In genomic region chr17:32443827-32444300, GRCh38 we compare ENCODE assay signal across 8 cellular contexts. TPM values are rescaled to one million over a fixed set of nuclear protein-coding genes. Genes with fewer than 3 reads are reported as not detected.
DNase-seq lines count a peak whose midpoint lies in the region; ATAC-seq and TF ChIP-seq lines count a peak whose summit lies in the region.

No MANE protein-coding gene starts in this region.

- no peaks in the 10 kb centered on the region for H3K9me3 Mint-ChIP-seq in CD4-positive, alpha-beta T cell
- H3K9me3 Mint-ChIP-seq in neural progenitor cell: peaks cover 8% of the 10 kb centered on the region

- peaks cover 25% of the 10 kb centered on the region for H4K20me1 ChIP-seq in neural progenitor cell (ENCODE audit: low read depth)

- peak overlapping the region; percentile 67 for H3K4me2 ChIP-seq in neural progenitor cell

- H3F3A ChIP-seq in neural progenitor cell (ENCODE audit: low read depth): no peaks in the 10 kb centered on the region

- H3K4me1 Mint-ChIP-seq in CD4-positive, alpha-beta T cell (ENCODE audit: low read depth): peaks cover 39% of the 10 kb centered on the region
- peaks cover 22% of the 10 kb centered on the region for H3K4me1 Mint-ChIP-seq in neural progenitor cell

- 34 to 36% methylated on average over 29 of the region's 29 CpGs for WGBS in ectodermal cell, 2 experiments

- DNase-seq in CD4-positive, alpha-beta T cell: no peak
- DNase-seq in Jurkat, Clone E6-1 (ENCODE audit: low read depth, low spot score): no peak
- no peak for DNase-seq in neural progenitor cell (ENCODE audit: low spot score)
- no peak for DNase-seq in stimulated activated CD4-positive, alpha-beta T cell treated with anti-CD3 and anti-CD28 coated beads, Interleukin-2, amount 100 ng/mL, for 48 hours
- DNase-seq in EL: no peak

- POLR2A ChIA-PET in CD4-positive, alpha-beta T cell (lab: Charles Lee): interaction anchor here (0.6 to 2.2 kb wide), 9 partner anchors 9 to 433 kb away, joined by 3 to 21 read pairs (median 6); partner anchors contain the start of genes CDK5R1 and MYO1D

- H3K36me3 Mint-ChIP-seq in CD4-positive, alpha-beta T cell (ENCODE audit: low read depth): peaks cover 38% of the 10 kb centered on the region
- peaks cover 10% of the 10 kb centered on the region for H3K36me3 Mint-ChIP-seq in neural progenitor cell

- intact Hi-C loops in CD4-positive, alpha-beta T cell (cut with DNase I, micrococcal nuclease): loop anchor here (1.0 to 10.0 kb wide), 3 partner anchors 92 to 509 kb away; partner anchors contain the start of genes ZNF207 (in 2 of the 2) and SUZ12 (in 1 of the 2)

- peak overlapping the region; percentile 18 for H3K27ac Mint-ChIP-seq in CD4-positive, alpha-beta T cell
- H3K27ac Mint-ChIP-seq in neural progenitor cell: no peak overlapping the region

- no peak overlapping the region for H3K27ac ChIP-seq in CD4-positive, alpha-beta T cell (ENCODE audit: low read depth, low read length)
- H3K27ac ChIP-seq in ectodermal cell (ENCODE audit: insufficient read depth, low read depth, low read length, poor library complexity, severe bottlenecking) (no peak overlapping the region), neural progenitor cell (no peak overlapping the region)

- peaks cover 45% of the 10 kb centered on the region for H3K79me2 ChIP-seq in neural progenitor cell (ENCODE audit: low read depth)

- CTCF ChIA-PET in CD4-positive, alpha-beta T cell (lab: Charles Lee): interaction anchor here (0.6 to 3.1 kb wide), 23 partner anchors 9 to 543 kb away, joined by 3 to 37 read pairs (median 4); partner anchors contain the start of genes CDK5R1, MYO1D, RHOT1 and UTP6

- H3K4me1 ChIP-seq in ectodermal cell (ENCODE audit: control insufficient read depth, insufficient read depth, low read length): peaks cover 14% of the 10 kb centered on the region
- H3K4me1 ChIP-seq in neural progenitor cell: peaks cover 7% of the 10 kb centered on the region

- peak overlapping the region; percentile 96 for H2AFZ ChIP-seq in neural progenitor cell (replicated peaks)

- no peaks in the 10 kb centered on the region for H3K27me3 ChIP-seq in CD4-positive, alpha-beta T cell (ENCODE audit: control insufficient read depth, insufficient read depth, low read length)
- H3K27me3 ChIP-seq in ectodermal cell (ENCODE audit: control insufficient read depth, insufficient read depth, low read length, poor library complexity, severe bottlenecking) (no peaks in the 10 kb centered on the region), neural progenitor cell (peaks cover 12% of the 10 kb centered on the region)

- H3K9me3 ChIP-seq in CD4-positive, alpha-beta T cell (ENCODE audit: control insufficient read depth, low read length): no peaks in the 10 kb centered on the region
- H3K9me3 ChIP-seq in ectodermal cell (ENCODE audit: control insufficient read depth, low read length) (no peaks in the 10 kb centered on the region), neural progenitor cell (ENCODE audit: low read depth) (no peaks in the 10 kb centered on the region)

- peaks cover 9% of the 10 kb centered on the region for H3K36me3 ChIP-seq in ectodermal cell (ENCODE audit: control insufficient read depth, insufficient read depth, low read length)
- peaks cover 13% of the 10 kb centered on the region for H3K36me3 ChIP-seq in neural progenitor cell

- H3K4me3 Mint-ChIP-seq in CD4-positive, alpha-beta T cell: peak overlapping the region; percentile 90
- H3K4me3 Mint-ChIP-seq in neural progenitor cell: peak overlapping the region; percentile 95

- no peak overlapping the region for H3K9ac ChIP-seq in neural progenitor cell

- ATAC-seq in CD4-positive, alpha-beta T cell (ENCODE audit: poor library complexity): no peak
- ATAC-seq in GM18861 (IDR thresholded peaks at IDR 0.05; ENCODE audit: unreplicated experiment) (no peak), HG03135 (IDR thresholded peaks at IDR 0.05; ENCODE audit: unreplicated experiment) (no peak)

- H3K4me3 ChIP-seq in Jurkat, Clone E6-1 (ENCODE audit: low read length): peak overlapping the region; percentile 53
- H3K4me3 ChIP-seq in ectodermal cell (ENCODE audit: insufficient read depth, low read depth, low read length) (peak overlapping the region; percentile 99), neural progenitor cell (peak overlapping the region; percentile 94)

- peak; percentile 92 for TF ChIP-seq CTCF in CD4-positive, alpha-beta T cell (IDR thresholded peaks at IDR 0.05)
- peak; percentile 93 for TF ChIP-seq CTCF in neural progenitor cell (IDR thresholded peaks at IDR 0.05)

- no peaks in the 10 kb centered on the region for H3K27me3 Mint-ChIP-seq in CD4-positive, alpha-beta T cell
- peaks cover 4% of the 10 kb centered on the region for H3K27me3 Mint-ChIP-seq in neural progenitor cell (ENCODE audit: insufficient read depth, low read depth)

RNA-seq across cellular contexts. Expression of gene PSMD11, which starts 0.4 kb away (rescaled TPM):
- 10 to 100 TPM; 67.6 to 68.7 TPM for total RNA-seq in CD4-positive, alpha-beta T cell
- 158 TPM for polyA plus RNA-seq in Jurkat, Clone E6-1 (2012; ENCODE audit: insufficient read depth, insufficient read length)
- polyA plus RNA-seq in ectodermal cell (2013, experiment 1 of 4): 119 TPM
- 112 TPM for polyA plus RNA-seq in ectodermal cell (2013, experiment 2 of 4)
- 61.8 TPM for polyA plus RNA-seq in ectodermal cell (2013, experiment 3 of 4)
- polyA plus RNA-seq in ectodermal cell (2013, experiment 4 of 4): 70.8 TPM
- 74.5 and 101 TPM in 2 replicates for total RNA-seq in neural progenitor cell (ENCODE audit: low replicate concordance)

RNA-seq across cellular contexts. Expression of gene CDK5R1, which starts 42.9 kb away (rescaled TPM):
- total RNA-seq in CD4-positive, alpha-beta T cell: 10 to 100 TPM; 21.7 to 22.5 TPM
- 5.6 TPM for polyA plus RNA-seq in Jurkat, Clone E6-1 (2012; ENCODE audit: insufficient read depth, insufficient read length)
- polyA plus RNA-seq in ectodermal cell (2013, experiment 1 of 4): 17.9 TPM
- polyA plus RNA-seq in ectodermal cell (2013, experiment 2 of 4): 13.2 TPM
- 12.9 TPM for polyA plus RNA-seq in ectodermal cell (2013, experiment 3 of 4)
- polyA plus RNA-seq in ectodermal cell (2013, experiment 4 of 4): 13.2 TPM
- 6.9 and 8.8 TPM in 2 replicates for total RNA-seq in neural progenitor cell (ENCODE audit: low replicate concordance)
